20 cellular contexts compared by ENCODE assay signal in genomic region chr1:187509091-187509490, GRCh38.
DNase-seq lines count a peak whose midpoint lies in the region; ATAC-seq and TF ChIP-seq lines count a peak whose summit lies in the region.
"Had no signal": no experiment of that assay in that cellular context is flagged by ENCODE, and none has a peak within 500 bp of the region (broad histone marks: within the 10 kb centered on the region; RNA-seq: fewer than 3 reads in every experiment).

No MANE protein-coding gene starts in this region.

- H3K4me2 ChIP-seq in fibroblast of lung (ENCODE audit: extremely low read depth, insufficient read depth, low read length) (no peak overlapping the region), trophoblast cell (ENCODE audit: low read length) (no peak overlapping the region)
- H3K4me2 ChIP-seq: KMS-11 had no signal

- H3K27ac ChIP-seq in fibroblast of lung (ENCODE audit: insufficient read depth, low read length) (no peak overlapping the region), trophoblast cell (ENCODE audit: low read depth, low read length) (no peak overlapping the region), upper lobe of left lung (no peak overlapping the region)
- H3K27ac ChIP-seq: esophagus squamous epithelium, KMS-11, spleen, tibial nerve had no signal

- no peak overlapping the region for H4K8ac ChIP-seq in trophoblast cell (ENCODE audit: low read depth, low read length)

- no peaks in the 10 kb centered on the region for H3K79me1 ChIP-seq in trophoblast cell (ENCODE audit: low read length)

- no peak overlapping the region for H3K14ac ChIP-seq in trophoblast cell (ENCODE audit: low read length)

- ATAC-seq in GM21360 (IDR thresholded peaks at IDR 0.05; ENCODE audit: unreplicated experiment) (no peak), upper lobe of left lung (ENCODE audit: low FRiP score in 2 of 2) (no peak)
- ATAC-seq: activated CD8-positive, alpha-beta T cell treated with anti-CD3 and anti-CD28 coated beads, Interleukin-2, amount 10 ng/mL, durations not matched to agents 7 days and 5 days had no signal

- H2BK12ac ChIP-seq in trophoblast cell (ENCODE audit: low read length), result no peak overlapping the region

- H4K20me1 ChIP-seq in fibroblast of lung (ENCODE audit: control insufficient read depth, extremely low read depth, insufficient read depth, low read length), result no peaks in the 10 kb centered on the region

- no peak overlapping the region for H2BK120ac ChIP-seq in trophoblast cell (ENCODE audit: insufficient read depth, low read length, poor library complexity)

- H3K36me3 ChIP-seq in fibroblast of lung (ENCODE audit: control insufficient read depth, insufficient read depth, low read length), result no peaks in the 10 kb centered on the region
- no peaks in the 10 kb centered on the region for H3K36me3 ChIP-seq in trophoblast cell (ENCODE audit: control insufficient read depth in 1 of 2, insufficient read depth in 2 of 2, low read length in 2 of 2)
- no peaks in the 10 kb centered on the region for H3K36me3 ChIP-seq in upper lobe of left lung
- H3K36me3 ChIP-seq: esophagus squamous epithelium, spleen, tibial nerve had no signal

- TF ChIP-seq EP300 in upper lobe of left lung (IDR thresholded peaks at IDR 0.05), result no peak

- no peak overlapping the region for H3K4ac ChIP-seq in trophoblast cell (ENCODE audit: low read depth, low read length)

- H3K9me3 ChIP-seq in fibroblast of lung (ENCODE audit: control insufficient read depth, insufficient read depth, low read depth, low read length) (no peaks in the 10 kb centered on the region), trophoblast cell (ENCODE audit: insufficient read depth, low read depth, low read length) (no peaks in the 10 kb centered on the region), upper lobe of left lung (no peaks in the 10 kb centered on the region)
- H3K9me3 ChIP-seq: esophagus squamous epithelium, spleen, tibial nerve had no signal

- H3K18ac ChIP-seq in trophoblast cell (ENCODE audit: low read length), result no peak overlapping the region

- H3K9ac ChIP-seq in fibroblast of lung (ENCODE audit: insufficient read depth, low read length) (no peak overlapping the region), trophoblast cell (ENCODE audit: low read length) (no peak overlapping the region)
- H3K9ac ChIP-seq: KMS-11 had no signal

- DNase-seq in H4 (ENCODE audit: low spot score) (peak; percentile 34), NCI-H128 (lab: John Stamatoyannopoulos, UW; ENCODE audit: unreplicated experiment) (peak; percentile 57), NCI-H526 treated with DMSO at 0.1 percent for 48 hours (lab: John Stamatoyannopoulos, UW) (peak; percentile 82), fibroblast of lung (ENCODE audit: low read depth in 2 of 2) (peak; percentile 19 to 20), EL (no peak), trophoblast cell (no peak), upper lobe of left lung (no peak)
- DNase-seq: activated CD4-positive, CD25-positive, alpha-beta regulatory T cell; activated CD8-positive, alpha-beta T cell treated with anti-CD3 and anti-CD28 coated beads, Interleukin-2, amount 10 ng/mL, durations not matched to agents 7 days and 5 days; activated naive CD8-positive, alpha-beta T cell treated with anti-CD3 and anti-CD28 coated beads, Interleukin-2, amount 10 ng/mL, durations not matched to agents 7 days and 5 days; Calu3; esophagus squamous epithelium; GOT3; head of caudate nucleus; Right ventricle myocardium superior; spleen had no signal

- no peak overlapping the region for H4K91ac ChIP-seq in trophoblast cell (ENCODE audit: low read depth, low read length)

- H4K12ac ChIP-seq in trophoblast cell (ENCODE audit: low read depth, low read length), result no peak overlapping the region

- H3K23ac ChIP-seq in trophoblast cell (ENCODE audit: low read length), result no peak overlapping the region

- H3K27me3 ChIP-seq in fibroblast of lung (ENCODE audit: control insufficient read depth, insufficient read depth, low read length) (no peaks in the 10 kb centered on the region), trophoblast cell (ENCODE audit: insufficient read depth, low read length) (no peaks in the 10 kb centered on the region), upper lobe of left lung (no peaks in the 10 kb centered on the region)
- H3K27me3 ChIP-seq: esophagus squamous epithelium, spleen, tibial nerve had no signal

- no peak overlapping the region for H3K4me3 ChIP-seq in fibroblast of lung (replicated peaks in 1 of 4; ENCODE audit: control extremely low read depth in 1 of 4, insufficient read depth in 1 of 4, low read depth in 3 of 4, low read length in 4 of 4)
- no peak overlapping the region for H3K4me3 ChIP-seq in trophoblast cell (ENCODE audit: low read depth, low read length)
- no peak overlapping the region for H3K4me3 ChIP-seq in upper lobe of left lung
- H3K4me3 ChIP-seq: esophagus squamous epithelium, lung, spleen, tibial nerve had no signal

- H2AFZ ChIP-seq in fibroblast of lung (ENCODE audit: low read length), result no peak overlapping the region
- H2AFZ ChIP-seq in trophoblast cell (ENCODE audit: insufficient read depth, low read length, poor library complexity), result no peak overlapping the region

- H3K79me2 ChIP-seq in fibroblast of lung (ENCODE audit: control insufficient read depth, insufficient read depth, low read length), result no peaks in the 10 kb centered on the region
- no peaks in the 10 kb centered on the region for H3K79me2 ChIP-seq in trophoblast cell (ENCODE audit: control insufficient read depth, insufficient read depth, low read length, poor library complexity)

- no peaks in the 10 kb centered on the region for H3K4me1 ChIP-seq in fibroblast of lung (ENCODE audit: control insufficient read depth, extremely low read depth, insufficient read depth, low read length)
- H3K4me1 ChIP-seq in trophoblast cell (ENCODE audit: control insufficient read depth in 1 of 2, insufficient read depth in 2 of 2, low read length in 2 of 2), result no peaks in the 10 kb centered on the region
- H3K4me1 ChIP-seq in upper lobe of left lung, result no peaks in the 10 kb centered on the region
- H3K4me1 ChIP-seq: esophagus squamous epithelium, spleen, tibial nerve had no signal

- TF ChIP-seq CTCF in fibroblast of lung (conservative IDR thresholded peaks at IDR 0.05 in 1 of 2, IDR thresholded peaks at IDR 0.05 in 1 of 2; ENCODE audit: low read depth in 1 of 2, low read length in 2 of 2) (no peak), upper lobe of left lung (IDR thresholded peaks at IDR 0.05) (no peak)

- H2AK5ac ChIP-seq in trophoblast cell (ENCODE audit: low read length), result no peak overlapping the region

- no peak overlapping the region for H2BK5ac ChIP-seq in trophoblast cell (ENCODE audit: low read depth, low read length, poor library complexity)

- no peak for TF ChIP-seq POLR2A in upper lobe of left lung (IDR thresholded peaks at IDR 0.05)

Comparison
In these comparisons a context has a peak if more than half of its experiments do, and no peak if none do; other contexts are left out.
1. DNase-seq: peak in H4 (single experiment), NCI-H128 (single experiment), NCI-H526 treated with DMSO at 0.1 percent for 48 hours (single experiment) and fibroblast of lung (2 of 2); none in EL (single experiment), trophoblast cell (0 of 2) and upper lobe of left lung (0 of 2).